In genomic region chr13:112740502-112741131, GRCh38 we compare ENCODE assay signal across 9 cellular contexts. TPM values are rescaled to one million over a fixed set of nuclear protein-coding genes. Genes with fewer than 3 reads are reported as not detected.
A peak's percentile ranks its signal among the peaks of the same experiment; 100 is the strongest.
DNase-seq lines count a peak whose midpoint lies in the region; ATAC-seq lines count a peak whose summit lies in the region.
"Had no signal": no experiment of that assay in that cellular context is flagged by ENCODE, and none has a peak within 500 bp of the region (broad histone marks: within the 10 kb centered on the region; RNA-seq: fewer than 3 reads in every experiment).

No MANE protein-coding gene starts in this region.

- H3K27me3 Mint-ChIP-seq in effector memory CD8-positive, alpha-beta T cell, result no peaks in the 10 kb centered on the region
- H3K27me3 Mint-ChIP-seq in activated T-helper 2 cell treated with anti-CD3 and anti-CD28 coated beads, Interferon-gamma antibody, Interleukin-2, Interleukin-4, amounts not matched to agents 10 μg/mL and 5 μg/mL and 100 μg/mL, durations not matched to agents 14 hours and 24 hours and 36 hours (ENCODE audit: low read depth), result no peaks in the 10 kb centered on the region

- H3K4me3 ChIP-seq in SJCRH30, result peak overlapping the region; percentile 46

- H3K4me1 Mint-ChIP-seq in effector memory CD8-positive, alpha-beta T cell (ENCODE audit: low read depth in 2 of 2), result peaks cover 26 to 38% of the 10 kb centered on the region in 2 donors
- no peaks in the 10 kb centered on the region for H3K4me1 Mint-ChIP-seq in activated T-helper 2 cell treated with anti-CD3 and anti-CD28 coated beads, Interferon-gamma antibody, Interleukin-2, Interleukin-4, amounts not matched to agents 10 μg/mL and 5 μg/mL and 100 μg/mL, durations not matched to agents 14 hours and 24 hours and 36 hours (ENCODE audit: low read depth)

- no peaks in the 10 kb centered on the region for H3K36me3 Mint-ChIP-seq in effector memory CD8-positive, alpha-beta T cell (ENCODE audit: insufficient read depth)
- no peaks in the 10 kb centered on the region for H3K36me3 Mint-ChIP-seq in activated T-helper 2 cell treated with anti-CD3 and anti-CD28 coated beads, Interferon-gamma antibody, Interleukin-2, Interleukin-4, amounts not matched to agents 10 μg/mL and 5 μg/mL and 100 μg/mL, durations not matched to agents 14 hours and 24 hours and 36 hours (ENCODE audit: low read depth)

- DNase-seq in AG08395 (ENCODE audit: low spot score), result peak; percentile 89
- peak; percentile 51 to 53 for DNase-seq in SJCRH30
- DNase-seq in fibroblast of the conjunctiva (ENCODE audit: low read depth), result peak; percentile 14
- peak; percentile 38 for DNase-seq in non-pigmented ciliary epithelial cell (ENCODE audit: low read depth)
- DNase-seq in effector memory CD8-positive, alpha-beta T cell, result no peak
- DNase-seq in NCI-H146 treated with DMSO at 0.1 percent for 48 hours (lab: John Stamatoyannopoulos, UW; ENCODE audit: unreplicated experiment), result no peak
- DNase-seq in central memory CD4-positive, alpha-beta T cell, result no peak
- no peak for DNase-seq in activated T-helper 2 cell treated with anti-CD3 and anti-CD28 coated beads, Interferon-gamma antibody, Interleukin-2, Interleukin-4, amounts not matched to agents 10 μg/mL and 5 μg/mL and 100 μg/mL, durations not matched to agents 14 hours and 24 hours and 36 hours (ENCODE audit: low spot score)
- DNase-seq: activated T-cell treated with anti-CD3 and anti-CD28 coated beads, Interleukin-2, amount 50 U/mL, for 1 hour had no signal

- no peaks in the 10 kb centered on the region for H3K9me3 Mint-ChIP-seq in effector memory CD8-positive, alpha-beta T cell
- H3K9me3 Mint-ChIP-seq in activated T-helper 2 cell treated with anti-CD3 and anti-CD28 coated beads, Interferon-gamma antibody, Interleukin-2, Interleukin-4, amounts not matched to agents 10 μg/mL and 5 μg/mL and 100 μg/mL, durations not matched to agents 14 hours and 24 hours and 36 hours, result no peaks in the 10 kb centered on the region

- no peak overlapping the region for H3K4me3 Mint-ChIP-seq in effector memory CD8-positive, alpha-beta T cell
- no peak overlapping the region for H3K4me3 Mint-ChIP-seq in activated T-helper 2 cell treated with anti-CD3 and anti-CD28 coated beads, Interferon-gamma antibody, Interleukin-2, Interleukin-4, amounts not matched to agents 10 μg/mL and 5 μg/mL and 100 μg/mL, durations not matched to agents 14 hours and 24 hours and 36 hours (ENCODE audit: low read depth)

- H3K27ac Mint-ChIP-seq in effector memory CD8-positive, alpha-beta T cell, result no peak overlapping the region
- H3K27ac Mint-ChIP-seq in activated T-helper 2 cell treated with anti-CD3 and anti-CD28 coated beads, Interferon-gamma antibody, Interleukin-2, Interleukin-4, amounts not matched to agents 10 μg/mL and 5 μg/mL and 100 μg/mL, durations not matched to agents 14 hours and 24 hours and 36 hours, result no peak overlapping the region

- no peak for ATAC-seq in effector memory CD8-positive, alpha-beta T cell (replicated peaks)

- no peaks in the 10 kb centered on the region for H3K9me3 ChIP-seq in SJCRH30 (replicated peaks)

- peaks cover 5% of the 10 kb centered on the region; the same call in 1 of the 2 replicates for H3K4me1 ChIP-seq in SJCRH30

- peak overlapping the region; percentile 48 for H3K27ac ChIP-seq in SJCRH30

- H3K36me3 ChIP-seq in SJCRH30, result no peaks in the 10 kb centered on the region

- no peaks in the 10 kb centered on the region for H3K27me3 ChIP-seq in SJCRH30

- intact Hi-C loops in activated T-helper 2 cell treated with anti-CD3 and anti-CD28 coated beads, Interferon-gamma antibody, Interleukin-2, Interleukin-4, amounts not matched to agents 10 μg/mL and 5 μg/mL and 100 μg/mL, durations not matched to agents 14 hours and 24 hours and 36 hours (cut with micrococcal nuclease), result no loop called here

RNA-seq across cellular contexts. Expression of gene ATP11A, which starts 50.8 kb away (rescaled TPM):
- 13.1 and 14.2 TPM in 2 replicates for total RNA-seq in SJCRH30 (2014; rRNA removed; shearing (Covaris generic))
- total RNA-seq in activated T-helper 2 cell treated with anti-CD3 and anti-CD28 coated beads, Interferon-gamma antibody, Interleukin-2, Interleukin-4, amounts not matched to agents 10 μg/mL and 5 μg/mL and 100 μg/mL, durations not matched to agents 14 hours and 24 hours and 36 hours, result 72.0 and 75.2 TPM in 2 replicates

Comparison
In these comparisons a context has a peak if more than half of its experiments do, and no peak if none do; other contexts are left out.
1. DNase-seq: peak in AG08395 (single experiment), SJCRH30 (2 of 2), fibroblast of the conjunctiva (single experiment) and non-pigmented ciliary epithelial cell (single experiment); none in effector memory CD8-positive, alpha-beta T cell (0 of 3), NCI-H146 treated with DMSO at 0.1 percent for 48 hours (single experiment), central memory CD4-positive, alpha-beta T cell (single experiment) and activated T-helper 2 cell treated with anti-CD3 and anti-CD28 coated beads, Interferon-gamma antibody, Interleukin-2, Interleukin-4, amounts not matched to agents 10 μg/mL and 5 μg/mL and 100 μg/mL, durations not matched to agents 14 hours and 24 hours and 36 hours (single experiment).